In the genomic region with DNA sequence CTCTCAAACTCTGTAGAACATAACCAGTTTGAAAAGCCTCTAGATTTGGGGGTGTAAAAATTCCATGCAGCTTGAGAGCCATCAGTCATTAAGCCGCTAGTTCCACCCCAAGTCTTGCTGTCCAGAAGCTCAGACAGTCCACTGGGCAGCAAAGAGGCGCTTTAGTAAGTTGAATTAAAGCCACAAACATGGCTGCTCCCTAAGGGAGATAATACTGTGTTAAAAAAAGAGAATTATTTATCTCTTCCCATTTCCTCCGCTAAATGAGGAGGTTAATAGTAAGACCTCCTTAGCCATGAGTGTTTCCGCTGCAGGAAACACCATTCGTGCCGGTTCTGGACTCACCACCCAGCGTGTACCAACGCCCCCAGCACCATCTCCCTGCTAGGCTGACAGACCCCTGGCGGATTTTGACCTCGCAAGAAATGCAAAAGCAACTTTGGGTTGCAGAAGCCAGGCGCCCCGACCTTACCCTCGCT, we compare ENCODE assay signal across 8 cellular contexts. TPM values are rescaled to one million over a fixed set of nuclear protein-coding genes. Genes with fewer than 3 reads are reported as not detected.
A peak's percentile ranks its signal among the peaks of the same experiment; 100 is the strongest.
DNase-seq lines count a peak whose midpoint lies in the region; TF ChIP-seq lines count a peak whose summit lies in the region.

No MANE protein-coding gene starts in this region.

- DNase-seq in activated naive CD4-positive, alpha-beta T cell treated with anti-CD3 and anti-CD28 coated beads for 36 hours, result no peak
- no peak for DNase-seq in activated naive CD4-positive, alpha-beta T cell (lab: John Stamatoyannopoulos, UW)
- DNase-seq in HFF-Myc (ENCODE audit: extremely low read depth, low read depth), result no peak
- DNase-seq in NB4 (ENCODE audit: low read depth), result peak; percentile 81
- DNase-seq in kidney epithelial cell (ENCODE audit: low read depth), result no peak
- peak; percentile 12 for DNase-seq in stimulated activated CD8-positive, alpha-beta memory T cell treated with anti-CD3 and anti-CD28 coated beads, Interleukin-7, amount 100 ng/mL, for 24 hours (ENCODE audit: low read depth)
- no peak for DNase-seq in MV-4-11 (lab: John Stamatoyannopoulos, UW)

- CTCF ChIA-PET in activated naive CD4-positive, alpha-beta T cell treated with anti-CD3 and anti-CD28 coated beads for 36 hours (lab: Charles Lee), result interaction anchor here (0.8 to 7.9 kb wide), 10 partner anchors 9 to 291 kb away, joined by 3 to 95 read pairs (median 5); partner anchors contain the start of gene MED21

- intact Hi-C loops in activated naive CD4-positive, alpha-beta T cell treated with anti-CD3 and anti-CD28 coated beads for 36 hours (cut with micrococcal nuclease), result loop anchor here (1.0 to 5.0 kb wide), 14 partner anchors 9 to 899 kb away; partner anchors contain the start of genes BHLHE41, FGFR1OP2, ITPR2 and MED21

- H3K27ac Mint-ChIP-seq in activated naive CD4-positive, alpha-beta T cell treated with anti-CD3 and anti-CD28 coated beads for 36 hours, result peak overlapping the region; percentile 68
- peak overlapping the region; percentile 89 to 96 (median 90) for H3K27ac Mint-ChIP-seq in brain

- H3K4me3 ChIP-seq in HFF-Myc (replicated peaks; ENCODE audit: low read depth, low read length) (peak overlapping the region; percentile 91), NB4 (ENCODE audit: low read depth, low read length) (peak overlapping the region; percentile 80), kidney epithelial cell (ENCODE audit: low read depth, low read length) (peak overlapping the region; percentile 93)

- peak overlapping the region; percentile 91 for H3K4me3 Mint-ChIP-seq in activated naive CD4-positive, alpha-beta T cell treated with anti-CD3 and anti-CD28 coated beads for 36 hours
- H3K4me3 Mint-ChIP-seq in brain, result peak overlapping the region; percentile 92 to 99 (median 95)

- no peak for TF ChIP-seq POLR2A in NB4 (IDR thresholded peaks at IDR 0.05; ENCODE audit: extremely low read depth, insufficient read length)

- H3K27me3 ChIP-seq in kidney epithelial cell (ENCODE audit: control insufficient read depth, insufficient read depth, low read length), result no peaks in the 10 kb centered on the region

- no peak for TF ChIP-seq CTCF in HFF-Myc (IDR thresholded peaks at IDR 0.05; ENCODE audit: low read depth, low read length, missing control alignments)
- TF ChIP-seq CTCF in NB4 (IDR thresholded peaks at IDR 0.05; ENCODE audit: low read depth, low read length), result no peak
- TF ChIP-seq CTCF in brain (conservative IDR thresholded peaks at IDR 0.05), result no peak
- no peak for TF ChIP-seq CTCF in kidney epithelial cell (IDR thresholded peaks at IDR 0.05; ENCODE audit: insufficient read depth, low read length, poor library complexity, severe bottlenecking)

- H3K36me3 Mint-ChIP-seq in activated naive CD4-positive, alpha-beta T cell treated with anti-CD3 and anti-CD28 coated beads for 36 hours (ENCODE audit: low read depth), result peaks cover 4% of the 10 kb centered on the region
- peaks cover 4% of the 10 kb centered on the region for H3K36me3 Mint-ChIP-seq in brain

- no peaks in the 10 kb centered on the region for H3K36me3 ChIP-seq in kidney epithelial cell (ENCODE audit: control insufficient read depth, insufficient read depth, low read length)

- no peaks in the 10 kb centered on the region for H3K9me3 Mint-ChIP-seq in activated naive CD4-positive, alpha-beta T cell treated with anti-CD3 and anti-CD28 coated beads for 36 hours
- no peaks in the 10 kb centered on the region for H3K9me3 Mint-ChIP-seq in brain

- H3K27me3 Mint-ChIP-seq in activated naive CD4-positive, alpha-beta T cell treated with anti-CD3 and anti-CD28 coated beads for 36 hours (ENCODE audit: low read depth), result no peaks in the 10 kb centered on the region
- no peaks in the 10 kb centered on the region for H3K27me3 Mint-ChIP-seq in brain

- peaks cover 45% of the 10 kb centered on the region for H3K4me1 Mint-ChIP-seq in activated naive CD4-positive, alpha-beta T cell treated with anti-CD3 and anti-CD28 coated beads for 36 hours (ENCODE audit: low read depth)
- H3K4me1 Mint-ChIP-seq in brain, result peaks cover 80% of the 10 kb centered on the region

RNA-seq across cellular contexts. Expression of gene TM7SF3, which starts 0.5 kb away (rescaled TPM):
- 10 to 100 TPM; 39.1 to 42.8 TPM for total RNA-seq in activated naive CD4-positive, alpha-beta T cell treated with anti-CD3 and anti-CD28 coated beads for 36 hours
- polyA plus RNA-seq in brain (ENCODE audit: insufficient read depth, low read depth, low replicate concordance), result 42.8 TPM
- 59.5 and 65.4 TPM in 2 replicates for total RNA-seq in kidney epithelial cell

RNA-seq across cellular contexts. Expression of gene MED21, which starts 8.7 kb away (rescaled TPM):
- total RNA-seq in activated naive CD4-positive, alpha-beta T cell treated with anti-CD3 and anti-CD28 coated beads for 36 hours, result 10 to 100 TPM; 23.7 to 23.9 TPM
- 29.5 TPM for polyA plus RNA-seq in brain (ENCODE audit: insufficient read depth, low read depth, low replicate concordance)
- 27.7 and 35.3 TPM in 2 replicates for total RNA-seq in kidney epithelial cell

Comparison
In these comparisons a context has a peak if more than half of its experiments do, and no peak if none do; other contexts are left out.
1. DNase-seq: peak in NB4 (single experiment) and stimulated activated CD8-positive, alpha-beta memory T cell treated with anti-CD3 and anti-CD28 coated beads, Interleukin-7, amount 100 ng/mL, for 24 hours (single experiment); none in activated naive CD4-positive, alpha-beta T cell treated with anti-CD3 and anti-CD28 coated beads for 36 hours (single experiment), activated naive CD4-positive, alpha-beta T cell (0 of 4), HFF-Myc (single experiment), kidney epithelial cell (single experiment) and MV-4-11 (single experiment).
2. Peak in every context shown above with its lines, with median percentiles within 50 percentile points of each other: H3K4me3 ChIP-seq.